In genomic region chr3:194633349-194634004, GRCh38 we compare ENCODE assay signal across 1 cellular context.
A peak's percentile ranks its signal among the peaks of the same experiment; 100 is the strongest.
TF ChIP-seq lines count a peak whose summit lies in the region.

TMEM44 (minus strand) TSS chr3:194633419; CDS start chr3:194633215, 204 bp downstream.

TF ChIP-seq in HepG2, 621 proteins besides CTCF, POLR2A, EP300 and RAD21 (continued from another document and continues in another):
- peak; percentile 68 for TF ChIP-seq PRDM10 (CRISPR knock-in tag; IDR thresholded peaks at IDR 0.05; ENCODE audit: low read depth)
- no peak for TF ChIP-seq SNRNP70 (IDR thresholded peaks at IDR 0.05; ENCODE audit: low read depth, low read length)
- TF ChIP-seq PHF21A (CRISPR knock-in tag; IDR thresholded peaks at IDR 0.05): peak; percentile 92
- TF ChIP-seq SPEN (CRISPR knock-in tag; IDR thresholded peaks at IDR 0.05; ENCODE audit: low read depth): peak; percentile 74
- TF ChIP-seq ZNF414 (CRISPR knock-in tag; IDR thresholded peaks at IDR 0.05): no peak; the same call in 1 of the 2 replicates
- TF ChIP-seq SKIL (CRISPR knock-in tag; IDR thresholded peaks at IDR 0.05; ENCODE audit: borderline replicate concordance): no peak
- TF ChIP-seq MED8 (CRISPR knock-in tag; IDR thresholded peaks at IDR 0.05; ENCODE audit: insufficient replicate concordance): no peak
- no peak for TF ChIP-seq ZBTB34 (CRISPR knock-in tag; IDR thresholded peaks at IDR 0.05)
- no peak for TF ChIP-seq MLLT10 (CRISPR knock-in tag; IDR thresholded peaks at IDR 0.05)
- no peak for TF ChIP-seq CEBPZ (IDR thresholded peaks at IDR 0.05; ENCODE audit: low read length)
- no peak for TF ChIP-seq ZNF782 (CRISPR knock-in tag; IDR thresholded peaks at IDR 0.05; ENCODE audit: borderline replicate concordance)
- TF ChIP-seq ATF1 (CRISPR knock-in tag; IDR thresholded peaks at IDR 0.05): no peak
- 0 out of 2 replicates have a peak, but pooled peaks have one; percentile 32 for TF ChIP-seq ZNF280D (CRISPR knock-in tag; IDR thresholded peaks at IDR 0.05)
- 0 out of 2 replicates have a peak, but pooled peaks have one; percentile 68 for TF ChIP-seq CSRNP1 (CRISPR knock-in tag; IDR thresholded peaks at IDR 0.05)
- TF ChIP-seq SP4 (CRISPR knock-in tag; IDR thresholded peaks at IDR 0.05): peak; percentile 37; the same call in 1 of the 2 replicates
- TF ChIP-seq XRCC5 (optimal IDR thresholded peaks at IDR 0.05; ENCODE audit: low read length): peak; percentile 91
- TF ChIP-seq ZNF431 (CRISPR knock-in tag; IDR thresholded peaks at IDR 0.05; ENCODE audit: borderline replicate concordance, low read depth): peak; percentile 86; the same call in 1 of the 2 replicates
- no peak for TF ChIP-seq ZBTB43 (CRISPR knock-in tag; conservative IDR thresholded peaks at IDR 0.05)
- no peak for TF ChIP-seq GZF1 (CRISPR knock-in tag; IDR thresholded peaks at IDR 0.05)
- no peak for TF ChIP-seq ZNF224 (CRISPR knock-in tag; IDR thresholded peaks at IDR 0.05)
- TF ChIP-seq TRIM22 (IDR thresholded peaks at IDR 0.05): no peak
- TF ChIP-seq SMAD3 (CRISPR knock-in tag; IDR thresholded peaks at IDR 0.05): no peak; the same call in 1 of the 2 replicates
- TF ChIP-seq MLXIP (CRISPR knock-in tag; IDR thresholded peaks at IDR 0.05; ENCODE audit: borderline replicate concordance): no peak
- no peak for TF ChIP-seq SOX6 (IDR thresholded peaks at IDR 0.05)
- TF ChIP-seq SOX6 (CRISPR knock-in tag; IDR thresholded peaks at IDR 0.05): peak; percentile 76
- no peak; the same call in 1 of the 2 replicates for TF ChIP-seq ZNF589 (CRISPR knock-in tag; conservative IDR thresholded peaks at IDR 0.05)
